In genomic region chr14:72383869-72384268, GRCh38 we compare ENCODE assay signal across 15 cellular contexts.
"Had no signal": no experiment of that assay in that cellular context is flagged by ENCODE, and none has a peak within 500 bp of the region (broad histone marks: within the 10 kb centered on the region; RNA-seq: fewer than 3 reads in every experiment).

No MANE protein-coding gene starts in this region.

- H3K79me2 ChIP-seq: hepatocyte, parathyroid adenoma had no signal

- H3K36me3 ChIP-seq: brain microvascular endothelial cell, esophagus muscularis mucosa had no signal

- H3K9me3 ChIP-seq: esophagus muscularis mucosa had no signal

- H3K4me1 ChIP-seq: parathyroid adenoma had no signal

- H3K36me3 Mint-ChIP-seq: activated naive CD8-positive, alpha-beta T cell treated with anti-CD3 and anti-CD28 coated beads, Interleukin-2, amount 10 ng/mL, durations not matched to agents 7 days and 5 days had no signal

- H3K9ac ChIP-seq: parathyroid adenoma had no signal

- FAIRE-seq: TTC549 had no signal

- H3K9me3 Mint-ChIP-seq: activated CD4-positive, alpha-beta T cell treated with anti-CD3 and anti-CD28 coated beads, Interleukin-2, amount 10 ng/mL, durations not matched to agents 7 days and 5 days; activated naive CD8-positive, alpha-beta T cell treated with anti-CD3 and anti-CD28 coated beads, Interleukin-2, amount 10 ng/mL, durations not matched to agents 7 days and 5 days had no signal

- H3K27ac ChIP-seq: brain microvascular endothelial cell, esophagus muscularis mucosa, hepatocyte, parathyroid adenoma had no signal

- H3K27ac Mint-ChIP-seq: activated CD4-positive, alpha-beta T cell treated with anti-CD3 and anti-CD28 coated beads, Interleukin-2, amount 10 ng/mL, durations not matched to agents 7 days and 5 days; activated naive CD8-positive, alpha-beta T cell treated with anti-CD3 and anti-CD28 coated beads, Interleukin-2, amount 10 ng/mL, durations not matched to agents 7 days and 5 days had no signal

- H2AFZ ChIP-seq: hepatocyte, parathyroid adenoma had no signal

- H3K27me3 ChIP-seq: brain microvascular endothelial cell, esophagus muscularis mucosa, hepatocyte had no signal

- H3K4me3 ChIP-seq: esophagus muscularis mucosa, hepatocyte had no signal

- H3K4me2 ChIP-seq: hepatocyte had no signal

- H3K4me3 Mint-ChIP-seq: activated CD4-positive, alpha-beta T cell treated with anti-CD3 and anti-CD28 coated beads, Interleukin-2, amount 10 ng/mL, durations not matched to agents 7 days and 5 days; activated naive CD8-positive, alpha-beta T cell treated with anti-CD3 and anti-CD28 coated beads, Interleukin-2, amount 10 ng/mL, durations not matched to agents 7 days and 5 days had no signal

- DNase-seq: activated CD4-positive, alpha-beta T cell treated with anti-CD3 and anti-CD28 coated beads, Interleukin-2, amount 10 ng/mL, durations not matched to agents 7 days and 5 days; activated CD4-positive, CD25-positive, alpha-beta regulatory T cell; activated CD8-positive, alpha-beta memory T cell treated with anti-CD3 and anti-CD28 coated beads for 24 hours; activated naive CD4-positive, alpha-beta T cell; activated naive CD8-positive, alpha-beta T cell treated with anti-CD3 and anti-CD28 coated beads, Interleukin-2, amount 10 ng/mL, durations not matched to agents 7 days and 5 days; brain microvascular endothelial cell; cortex of kidney; effector CD4-positive, alpha-beta T cell; islet precursor cell; mammary epithelial cell; stimulated activated CD4-positive, alpha-beta T cell treated with anti-CD3 and anti-CD28 coated beads, Interleukin-1b, Interleukin-23, amount 100 ng/mL, for 48 hours had no signal

- H3K4me1 Mint-ChIP-seq: activated CD4-positive, alpha-beta T cell treated with anti-CD3 and anti-CD28 coated beads, Interleukin-2, amount 10 ng/mL, durations not matched to agents 7 days and 5 days; activated naive CD8-positive, alpha-beta T cell treated with anti-CD3 and anti-CD28 coated beads, Interleukin-2, amount 10 ng/mL, durations not matched to agents 7 days and 5 days had no signal
